1 cellular context compared by ENCODE assay signal in the genomic region with DNA sequence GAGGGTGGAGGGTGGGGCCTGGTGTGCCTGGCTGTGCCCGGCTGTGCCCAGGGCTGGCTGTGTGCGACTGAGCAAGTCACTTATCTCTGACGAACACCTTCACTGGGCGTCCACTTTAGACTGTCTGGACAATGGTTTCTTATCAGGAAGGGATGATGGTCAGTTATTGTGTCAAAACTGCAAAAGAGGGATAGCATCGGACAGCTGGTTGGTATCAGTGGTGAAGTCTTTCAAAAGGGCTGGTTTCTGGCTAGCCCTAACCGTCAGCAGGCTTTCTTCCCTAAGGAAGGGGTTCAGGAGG.
TF ChIP-seq lines count a peak whose summit lies in the region.

No MANE protein-coding gene starts in this region.

TF ChIP-seq in K562, 482 proteins besides CTCF, POLR2A, EP300 and RAD21 (continues in another document):
- TF ChIP-seq CHD2 (IDR thresholded peaks at IDR 0.05; ENCODE audit: low read depth, low read length) (no peak), ZNF589 (CRISPR knock-in tag; IDR thresholded peaks at IDR 0.05; ENCODE audit: low read depth) (no peak), FOSL1 (tag; conservative IDR thresholded peaks at IDR 0.05) (peak; percentile 34; the same call in 1 of the 2 replicates), ZNF766 (CRISPR knock-in tag; conservative IDR thresholded peaks at IDR 0.05) (peak; percentile 84), RBM14 (IDR thresholded peaks at IDR 0.05; ENCODE audit: borderline replicate concordance, insufficient read depth, low read depth, low read length) (no peak), MCM3 (IDR thresholded peaks at IDR 0.05) (no peak), E2F3 (CRISPR knock-in tag; IDR thresholded peaks at IDR 0.05) (no peak), CEBPB (tag; IDR thresholded peaks at IDR 0.05) (peak; percentile 64), ZNF551 (CRISPR knock-in tag; IDR thresholded peaks at IDR 0.05) (no peak), ZKSCAN3 (CRISPR knock-in tag; IDR thresholded peaks at IDR 0.05) (peak; percentile 82), ZNF436 (CRISPR knock-in tag; IDR thresholded peaks at IDR 0.05) (no peak), HDAC6 (IDR thresholded peaks at IDR 0.05; ENCODE audit: low read depth, low read length) (no peak), HSF4 (CRISPR knock-in tag; IDR thresholded peaks at IDR 0.05; ENCODE audit: borderline replicate concordance) (no peak), SIRT6 (IDR thresholded peaks at IDR 0.05; ENCODE audit: low read depth, low read length) (no peak), ZNF253 (CRISPR knock-in tag; conservative IDR thresholded peaks at IDR 0.05) (no peak), ELF4 (CRISPR knock-in tag; IDR thresholded peaks at IDR 0.05) (peak; percentile 26; the same call in 1 of the 2 replicates), SMARCA5 (IDR thresholded peaks at IDR 0.05) (no peak), MIER1 (IDR thresholded peaks at IDR 0.05; ENCODE audit: low read depth) (no peak), NFRKB (IDR thresholded peaks at IDR 0.05; ENCODE audit: low read depth) (no peak), FOXA3 (CRISPR knock-in tag; conservative IDR thresholded peaks at IDR 0.05 in 1 of 2, IDR thresholded peaks at IDR 0.05 in 1 of 2) (no peak), CC2D1A (IDR thresholded peaks at IDR 0.05) (peak; percentile 21; the same call in 1 of the 2 replicates), BCOR (IDR thresholded peaks at IDR 0.05) (peak; percentile 61), SIN3A (IDR thresholded peaks at IDR 0.05; ENCODE audit: borderline replicate concordance in 2 of 2, control insufficient read depth in 1 of 2, low read depth in 2 of 2, low read length in 2 of 2) (no peak), BMI1 (IDR thresholded peaks at IDR 0.05; ENCODE audit: low read length) (no peak), KLF16 (IDR thresholded peaks at IDR 0.05) (peak; percentile 86), SMARCC2 (IDR thresholded peaks at IDR 0.05; ENCODE audit: low read depth) (peak; percentile 57; the same call in 1 of the 2 replicates), ILK (tag; IDR thresholded peaks at IDR 0.05; ENCODE audit: borderline replicate concordance, low read depth) (no peak)
- TF ChIP-seq, protein P1, sequence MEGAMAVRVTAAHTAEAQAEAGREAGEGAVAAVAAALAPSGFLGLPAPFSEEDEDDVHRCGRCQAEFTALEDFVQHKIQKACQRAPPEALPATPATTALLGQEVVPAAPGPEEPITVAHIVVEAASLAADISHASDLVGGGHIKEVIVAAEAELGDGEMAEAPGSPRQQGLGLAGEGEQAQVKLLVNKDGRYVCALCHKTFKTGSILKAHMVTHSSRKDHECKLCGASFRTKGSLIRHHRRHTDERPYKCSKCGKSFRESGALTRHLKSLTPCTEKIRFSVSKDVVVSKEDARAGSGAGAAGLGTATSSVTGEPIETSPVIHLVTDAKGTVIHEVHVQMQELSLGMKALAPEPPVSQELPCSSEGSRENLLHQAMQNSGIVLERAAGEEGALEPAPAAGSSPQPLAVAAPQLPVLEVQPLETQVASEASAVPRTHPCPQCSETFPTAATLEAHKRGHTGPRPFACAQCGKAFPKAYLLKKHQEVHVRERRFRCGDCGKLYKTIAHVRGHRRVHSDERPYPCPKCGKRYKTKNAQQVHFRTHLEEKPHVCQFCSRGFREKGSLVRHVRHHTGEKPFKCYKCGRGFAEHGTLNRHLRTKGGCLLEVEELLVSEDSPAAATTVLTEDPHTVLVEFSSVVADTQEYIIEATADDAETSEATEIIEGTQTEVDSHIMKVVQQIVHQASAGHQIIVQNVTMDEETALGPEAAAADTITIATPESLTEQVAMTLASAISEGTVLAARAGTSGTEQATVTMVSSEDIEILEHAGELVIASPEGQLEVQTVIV (CRISPR knock-in tag; IDR thresholded peaks at IDR 0.05; ENCODE audit: borderline replicate concordance): no peak
- TF ChIP-seq, protein P2, sequence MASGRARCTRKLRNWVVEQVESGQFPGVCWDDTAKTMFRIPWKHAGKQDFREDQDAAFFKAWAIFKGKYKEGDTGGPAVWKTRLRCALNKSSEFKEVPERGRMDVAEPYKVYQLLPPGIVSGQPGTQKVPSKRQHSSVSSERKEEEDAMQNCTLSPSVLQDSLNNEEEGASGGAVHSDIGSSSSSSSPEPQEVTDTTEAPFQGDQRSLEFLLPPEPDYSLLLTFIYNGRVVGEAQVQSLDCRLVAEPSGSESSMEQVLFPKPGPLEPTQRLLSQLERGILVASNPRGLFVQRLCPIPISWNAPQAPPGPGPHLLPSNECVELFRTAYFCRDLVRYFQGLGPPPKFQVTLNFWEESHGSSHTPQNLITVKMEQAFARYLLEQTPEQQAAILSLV (tag; IDR thresholded peaks at IDR 0.05): no peak
- TF ChIP-seq, protein P3, sequence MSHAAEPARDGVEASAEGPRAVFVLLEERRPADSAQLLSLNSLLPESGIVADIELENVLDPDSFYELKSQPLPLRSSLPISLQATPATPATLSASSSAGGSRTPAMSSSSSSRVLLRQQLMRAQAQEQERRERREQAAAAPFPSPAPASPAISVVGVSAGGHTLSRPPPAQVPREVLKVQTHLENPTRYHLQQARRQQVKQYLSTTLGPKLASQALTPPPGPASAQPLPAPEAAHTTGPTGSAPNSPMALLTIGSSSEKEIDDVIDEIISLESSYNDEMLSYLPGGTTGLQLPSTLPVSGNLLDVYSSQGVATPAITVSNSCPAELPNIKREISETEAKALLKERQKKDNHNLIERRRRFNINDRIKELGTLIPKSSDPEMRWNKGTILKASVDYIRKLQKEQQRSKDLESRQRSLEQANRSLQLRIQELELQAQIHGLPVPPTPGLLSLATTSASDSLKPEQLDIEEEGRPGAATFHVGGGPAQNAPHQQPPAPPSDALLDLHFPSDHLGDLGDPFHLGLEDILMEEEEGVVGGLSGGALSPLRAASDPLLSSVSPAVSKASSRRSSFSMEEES (CRISPR knock-in tag; IDR thresholded peaks at IDR 0.05): no peak
- TF ChIP-seq, protein P4, sequence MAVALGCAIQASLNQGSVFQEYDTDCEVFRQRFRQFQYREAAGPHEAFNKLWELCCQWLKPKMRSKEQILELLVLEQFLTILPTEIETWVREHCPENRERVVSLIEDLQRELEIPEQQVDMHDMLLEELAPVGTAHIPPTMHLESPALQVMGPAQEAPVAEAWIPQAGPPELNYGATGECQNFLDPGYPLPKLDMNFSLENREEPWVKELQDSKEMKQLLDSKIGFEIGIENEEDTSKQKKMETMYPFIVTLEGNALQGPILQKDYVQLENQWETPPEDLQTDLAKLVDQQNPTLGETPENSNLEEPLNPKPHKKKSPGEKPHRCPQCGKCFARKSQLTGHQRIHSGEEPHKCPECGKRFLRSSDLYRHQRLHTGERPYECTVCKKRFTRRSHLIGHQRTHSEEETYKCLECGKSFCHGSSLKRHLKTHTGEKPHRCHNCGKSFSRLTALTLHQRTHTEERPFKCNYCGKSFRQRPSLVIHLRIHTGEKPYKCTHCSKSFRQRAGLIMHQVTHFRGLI (CRISPR knock-in tag; IDR thresholded peaks at IDR 0.05): no peak
- TF ChIP-seq, protein P5, sequence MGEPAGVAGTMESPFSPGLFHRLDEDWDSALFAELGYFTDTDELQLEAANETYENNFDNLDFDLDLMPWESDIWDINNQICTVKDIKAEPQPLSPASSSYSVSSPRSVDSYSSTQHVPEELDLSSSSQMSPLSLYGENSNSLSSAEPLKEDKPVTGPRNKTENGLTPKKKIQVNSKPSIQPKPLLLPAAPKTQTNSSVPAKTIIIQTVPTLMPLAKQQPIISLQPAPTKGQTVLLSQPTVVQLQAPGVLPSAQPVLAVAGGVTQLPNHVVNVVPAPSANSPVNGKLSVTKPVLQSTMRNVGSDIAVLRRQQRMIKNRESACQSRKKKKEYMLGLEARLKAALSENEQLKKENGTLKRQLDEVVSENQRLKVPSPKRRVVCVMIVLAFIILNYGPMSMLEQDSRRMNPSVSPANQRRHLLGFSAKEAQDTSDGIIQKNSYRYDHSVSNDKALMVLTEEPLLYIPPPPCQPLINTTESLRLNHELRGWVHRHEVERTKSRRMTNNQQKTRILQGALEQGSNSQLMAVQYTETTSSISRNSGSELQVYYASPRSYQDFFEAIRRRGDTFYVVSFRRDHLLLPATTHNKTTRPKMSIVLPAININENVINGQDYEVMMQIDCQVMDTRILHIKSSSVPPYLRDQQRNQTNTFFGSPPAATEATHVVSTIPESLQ (CRISPR knock-in tag; IDR thresholded peaks at IDR 0.05): no peak
- TF ChIP-seq, protein P6, sequence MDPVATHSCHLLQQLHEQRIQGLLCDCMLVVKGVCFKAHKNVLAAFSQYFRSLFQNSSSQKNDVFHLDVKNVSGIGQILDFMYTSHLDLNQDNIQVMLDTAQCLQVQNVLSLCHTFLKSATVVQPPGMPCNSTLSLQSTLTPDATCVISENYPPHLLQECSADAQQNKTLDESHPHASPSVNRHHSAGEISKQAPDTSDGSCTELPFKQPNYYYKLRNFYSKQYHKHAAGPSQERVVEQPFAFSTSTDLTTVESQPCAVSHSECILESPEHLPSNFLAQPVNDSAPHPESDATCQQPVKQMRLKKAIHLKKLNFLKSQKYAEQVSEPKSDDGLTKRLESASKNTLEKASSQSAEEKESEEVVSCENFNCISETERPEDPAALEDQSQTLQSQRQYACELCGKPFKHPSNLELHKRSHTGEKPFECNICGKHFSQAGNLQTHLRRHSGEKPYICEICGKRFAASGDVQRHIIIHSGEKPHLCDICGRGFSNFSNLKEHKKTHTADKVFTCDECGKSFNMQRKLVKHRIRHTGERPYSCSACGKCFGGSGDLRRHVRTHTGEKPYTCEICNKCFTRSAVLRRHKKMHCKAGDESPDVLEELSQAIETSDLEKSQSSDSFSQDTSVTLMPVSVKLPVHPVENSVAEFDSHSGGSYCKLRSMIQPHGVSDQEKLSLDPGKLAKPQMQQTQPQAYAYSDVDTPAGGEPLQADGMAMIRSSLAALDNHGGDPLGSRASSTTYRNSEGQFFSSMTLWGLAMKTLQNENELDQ (CRISPR knock-in tag; IDR thresholded peaks at IDR 0.05; ENCODE audit: borderline replicate concordance): no peak
- TF ChIP-seq, protein P7, sequence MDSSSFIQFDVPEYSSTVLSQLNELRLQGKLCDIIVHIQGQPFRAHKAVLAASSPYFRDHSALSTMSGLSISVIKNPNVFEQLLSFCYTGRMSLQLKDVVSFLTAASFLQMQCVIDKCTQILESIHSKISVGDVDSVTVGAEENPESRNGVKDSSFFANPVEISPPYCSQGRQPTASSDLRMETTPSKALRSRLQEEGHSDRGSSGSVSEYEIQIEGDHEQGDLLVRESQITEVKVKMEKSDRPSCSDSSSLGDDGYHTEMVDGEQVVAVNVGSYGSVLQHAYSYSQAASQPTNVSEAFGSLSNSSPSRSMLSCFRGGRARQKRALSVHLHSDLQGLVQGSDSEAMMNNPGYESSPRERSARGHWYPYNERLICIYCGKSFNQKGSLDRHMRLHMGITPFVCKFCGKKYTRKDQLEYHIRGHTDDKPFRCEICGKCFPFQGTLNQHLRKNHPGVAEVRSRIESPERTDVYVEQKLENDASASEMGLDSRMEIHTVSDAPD (CRISPR knock-in tag; IDR thresholded peaks at IDR 0.05): no peak
- TF ChIP-seq, protein P8, sequence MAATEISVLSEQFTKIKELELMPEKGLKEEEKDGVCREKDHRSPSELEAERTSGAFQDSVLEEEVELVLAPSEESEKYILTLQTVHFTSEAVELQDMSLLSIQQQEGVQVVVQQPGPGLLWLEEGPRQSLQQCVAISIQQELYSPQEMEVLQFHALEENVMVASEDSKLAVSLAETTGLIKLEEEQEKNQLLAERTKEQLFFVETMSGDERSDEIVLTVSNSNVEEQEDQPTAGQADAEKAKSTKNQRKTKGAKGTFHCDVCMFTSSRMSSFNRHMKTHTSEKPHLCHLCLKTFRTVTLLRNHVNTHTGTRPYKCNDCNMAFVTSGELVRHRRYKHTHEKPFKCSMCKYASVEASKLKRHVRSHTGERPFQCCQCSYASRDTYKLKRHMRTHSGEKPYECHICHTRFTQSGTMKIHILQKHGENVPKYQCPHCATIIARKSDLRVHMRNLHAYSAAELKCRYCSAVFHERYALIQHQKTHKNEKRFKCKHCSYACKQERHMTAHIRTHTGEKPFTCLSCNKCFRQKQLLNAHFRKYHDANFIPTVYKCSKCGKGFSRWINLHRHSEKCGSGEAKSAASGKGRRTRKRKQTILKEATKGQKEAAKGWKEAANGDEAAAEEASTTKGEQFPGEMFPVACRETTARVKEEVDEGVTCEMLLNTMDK (IDR thresholded peaks at IDR 0.05; ENCODE audit: borderline replicate concordance, insufficient read depth, low read depth, low read length, poor library complexity, severe bottlenecking): no peak
- TF ChIP-seq, protein P9, sequence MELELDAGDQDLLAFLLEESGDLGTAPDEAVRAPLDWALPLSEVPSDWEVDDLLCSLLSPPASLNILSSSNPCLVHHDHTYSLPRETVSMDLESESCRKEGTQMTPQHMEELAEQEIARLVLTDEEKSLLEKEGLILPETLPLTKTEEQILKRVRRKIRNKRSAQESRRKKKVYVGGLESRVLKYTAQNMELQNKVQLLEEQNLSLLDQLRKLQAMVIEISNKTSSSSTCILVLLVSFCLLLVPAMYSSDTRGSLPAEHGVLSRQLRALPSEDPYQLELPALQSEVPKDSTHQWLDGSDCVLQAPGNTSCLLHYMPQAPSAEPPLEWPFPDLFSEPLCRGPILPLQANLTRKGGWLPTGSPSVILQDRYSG (tag; conservative IDR thresholded peaks at IDR 0.05; ENCODE audit: low read depth): no peak; the same call in 1 of the 2 replicates
- TF ChIP-seq, protein P10, sequence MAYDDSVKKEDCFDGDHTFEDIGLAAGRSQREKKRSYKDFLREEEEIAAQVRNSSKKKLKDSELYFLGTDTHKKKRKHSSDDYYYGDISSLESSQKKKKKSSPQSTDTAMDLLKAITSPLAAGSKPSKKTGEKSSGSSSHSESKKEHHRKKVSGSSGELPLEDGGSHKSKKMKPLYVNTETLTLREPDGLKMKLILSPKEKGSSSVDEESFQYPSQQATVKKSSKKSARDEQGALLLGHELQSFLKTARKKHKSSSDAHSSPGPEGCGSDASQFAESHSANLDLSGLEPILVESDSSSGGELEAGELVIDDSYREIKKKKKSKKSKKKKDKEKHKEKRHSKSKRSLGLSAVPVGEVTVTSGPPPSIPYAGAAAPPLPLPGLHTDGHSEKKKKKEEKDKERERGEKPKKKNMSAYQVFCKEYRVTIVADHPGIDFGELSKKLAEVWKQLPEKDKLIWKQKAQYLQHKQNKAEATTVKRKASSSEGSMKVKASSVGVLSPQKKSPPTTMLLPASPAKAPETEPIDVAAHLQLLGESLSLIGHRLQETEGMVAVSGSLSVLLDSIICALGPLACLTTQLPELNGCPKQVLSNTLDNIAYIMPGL (CRISPR knock-in tag; IDR thresholded peaks at IDR 0.05): no peak
- TF ChIP-seq, protein P11, sequence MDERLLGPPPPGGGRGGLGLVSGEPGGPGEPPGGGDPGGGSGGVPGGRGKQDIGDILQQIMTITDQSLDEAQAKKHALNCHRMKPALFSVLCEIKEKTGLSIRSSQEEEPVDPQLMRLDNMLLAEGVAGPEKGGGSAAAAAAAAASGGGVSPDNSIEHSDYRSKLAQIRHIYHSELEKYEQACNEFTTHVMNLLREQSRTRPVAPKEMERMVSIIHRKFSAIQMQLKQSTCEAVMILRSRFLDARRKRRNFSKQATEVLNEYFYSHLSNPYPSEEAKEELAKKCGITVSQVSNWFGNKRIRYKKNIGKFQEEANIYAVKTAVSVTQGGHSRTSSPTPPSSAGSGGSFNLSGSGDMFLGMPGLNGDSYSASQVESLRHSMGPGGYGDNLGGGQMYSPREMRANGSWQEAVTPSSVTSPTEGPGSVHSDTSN (CRISPR knock-in tag; IDR thresholded peaks at IDR 0.05; ENCODE audit: low read depth): no peak
- TF ChIP-seq, protein P11 (tag; conservative IDR thresholded peaks at IDR 0.05; ENCODE audit: low read depth): peak; percentile 23; the same call in 1 of the 2 replicates
